Comparison of ENCODE assay signal across 12 cellular contexts in genomic region chr20:54345301-54345724, GRCh38.
DNase-seq lines count a peak whose midpoint lies in the region; ATAC-seq and TF ChIP-seq lines count a peak whose summit lies in the region.
"Had no signal": no experiment of that assay in that cellular context is flagged by ENCODE, and none has a peak within 500 bp of the region (broad histone marks: within the 10 kb centered on the region; RNA-seq: fewer than 3 reads in every experiment).

No MANE protein-coding gene starts in this region.

- H3K36me3 Mint-ChIP-seq in activated CD4-positive, alpha-beta memory T cell treated with anti-CD3 and anti-CD28 coated beads for 36 hours, result no peaks in the 10 kb centered on the region
- H3K36me3 Mint-ChIP-seq: CD4-positive, alpha-beta memory T cell; IgD-negative memory B cell; WTC11 had no signal

- H3K27me3 ChIP-seq in dorsolateral prefrontal cortex (peaks cover 0 to 5% (median 0%) of the 10 kb centered on the region in 45 donors), adrenal gland (no peaks in the 10 kb centered on the region)

- peaks cover 0 to 6% of the 10 kb centered on the region in 2 donors for H3K9me3 Mint-ChIP-seq in stimulated activated naive CD8-positive, alpha-beta T cell treated with anti-CD3 and anti-CD28 coated beads, Interleukin-15, amount 100 ng/mL, for 72 hours
- H3K9me3 Mint-ChIP-seq in activated CD4-positive, alpha-beta memory T cell treated with anti-CD3 and anti-CD28 coated beads for 36 hours, result no peaks in the 10 kb centered on the region

- DNase-seq in stimulated activated naive CD8-positive, alpha-beta T cell treated with anti-CD3 and anti-CD28 coated beads, Interleukin-15, amount 100 ng/mL, for 72 hours, result no peak
- DNase-seq in stimulated activated naive CD8-positive, alpha-beta T cell treated with anti-CD3 and anti-CD28 coated beads, Interleukin-15, Interleukin-2, amounts not matched to agents 100 U/mL and 50 U/mL, for 24 hours, result no peak
- DNase-seq in HT1080 (ENCODE audit: low read depth) (peak; percentile 80), epidermal melanocyte (ENCODE audit: insufficient read length, low spot score) (peak; percentile 34), dorsolateral prefrontal cortex (no peak), adrenal gland (no peak), SKM-1 (lab: John Stamatoyannopoulos, UW; ENCODE audit: unreplicated experiment) (no peak)
- no peak for DNase-seq in activated CD4-positive, alpha-beta memory T cell treated with anti-CD3 and anti-CD28 coated beads for 36 hours
- DNase-seq: CD4-positive, alpha-beta memory T cell had no signal

- H3K4me1 ChIP-seq in adrenal gland (replicated peaks in 1 of 2), result peaks cover 0 to 5% of the 10 kb centered on the region in 2 donors

- no peaks in the 10 kb centered on the region for H3K9me3 ChIP-seq in adrenal gland (replicated peaks in 1 of 3)

- intact Hi-C loops in dorsolateral prefrontal cortex (cut with DNase I) (no loop called here), adrenal gland (cut with DNase I) (no loop called here)
- intact Hi-C loops in activated CD4-positive, alpha-beta memory T cell treated with anti-CD3 and anti-CD28 coated beads for 36 hours (cut with micrococcal nuclease), result no loop called here

- H3K27ac ChIP-seq in dorsolateral prefrontal cortex, result no peak overlapping the region
- H3K27ac ChIP-seq in adrenal gland, result no peak overlapping the region
- H3K27ac ChIP-seq: epithelial cell of prostate had no signal

- H3K4me3 ChIP-seq in dorsolateral prefrontal cortex (no peak overlapping the region), adrenal gland (no peak overlapping the region)

- peak overlapping the region in 1 of 2 donors; percentile 23 for H3K4me3 Mint-ChIP-seq in stimulated activated naive CD8-positive, alpha-beta T cell treated with anti-CD3 and anti-CD28 coated beads, Interleukin-15, amount 100 ng/mL, for 72 hours
- no peak overlapping the region for H3K4me3 Mint-ChIP-seq in activated CD4-positive, alpha-beta memory T cell treated with anti-CD3 and anti-CD28 coated beads for 36 hours
- H3K4me3 Mint-ChIP-seq: CD4-positive, alpha-beta memory T cell; IgD-negative memory B cell; WTC11 had no signal

- peaks cover 28% of the 10 kb centered on the region for H3K27me3 Mint-ChIP-seq in stimulated activated naive CD8-positive, alpha-beta T cell treated with anti-CD3 and anti-CD28 coated beads, Interleukin-15, amount 100 ng/mL, for 72 hours
- peaks cover 8% of the 10 kb centered on the region for H3K27me3 Mint-ChIP-seq in activated CD4-positive, alpha-beta memory T cell treated with anti-CD3 and anti-CD28 coated beads for 36 hours

- CTCF ChIA-PET in activated CD4-positive, alpha-beta memory T cell treated with anti-CD3 and anti-CD28 coated beads for 36 hours (lab: Charles Lee), result no interaction called here

- H3K4me1 Mint-ChIP-seq in stimulated activated naive CD8-positive, alpha-beta T cell treated with anti-CD3 and anti-CD28 coated beads, Interleukin-15, amount 100 ng/mL, for 72 hours, result peaks cover 10% of the 10 kb centered on the region
- peaks cover 4% of the 10 kb centered on the region for H3K4me1 Mint-ChIP-seq in activated CD4-positive, alpha-beta memory T cell treated with anti-CD3 and anti-CD28 coated beads for 36 hours (ENCODE audit: low read depth)
- H3K4me1 Mint-ChIP-seq: CD4-positive, alpha-beta memory T cell; IgD-negative memory B cell had no signal

- POLR2A ChIA-PET in activated CD4-positive, alpha-beta memory T cell treated with anti-CD3 and anti-CD28 coated beads for 36 hours (lab: Charles Lee), result no interaction called here

- no peaks in the 10 kb centered on the region for H3K36me3 ChIP-seq in adrenal gland (replicated peaks in 1 of 2)

- TF ChIP-seq CTCF in dorsolateral prefrontal cortex (IDR thresholded peaks at IDR 0.05 in 54 of 56, conservative IDR thresholded peaks at IDR 0.05 in 2 of 56; ENCODE audit: low read depth in 1 of 56, partially characterized antibody in 56 of 56) (no peak), adrenal gland (IDR thresholded peaks at IDR 0.05) (no peak)

- peak overlapping the region in 1 of 2 donors; percentile 70 for H3K27ac Mint-ChIP-seq in stimulated activated naive CD8-positive, alpha-beta T cell treated with anti-CD3 and anti-CD28 coated beads, Interleukin-15, amount 100 ng/mL, for 72 hours
- no peak overlapping the region for H3K27ac Mint-ChIP-seq in activated CD4-positive, alpha-beta memory T cell treated with anti-CD3 and anti-CD28 coated beads for 36 hours
- H3K27ac Mint-ChIP-seq: CD4-positive, alpha-beta memory T cell; IgD-negative memory B cell had no signal

- ATAC-seq in stimulated activated naive CD8-positive, alpha-beta T cell treated with anti-CD3 and anti-CD28 coated beads, Interleukin-15, amount 100 ng/mL, for 72 hours, result peak; percentile 28
- no peak for ATAC-seq in stimulated activated naive CD8-positive, alpha-beta T cell treated with anti-CD3 and anti-CD28 coated beads, Interleukin-15, Interleukin-2, amounts not matched to agents 100 U/mL and 50 U/mL, for 24 hours

- no peak for TF ChIP-seq POLR2A in adrenal gland (IDR thresholded peaks at IDR 0.05)

- WGBS in adrenal gland, 4 donors, result 33 to 51% (median 44%) methylated on average over 4 of the region's 4 CpGs

Comparison
In these comparisons a context has a peak if more than half of its experiments do, and no peak if none do; other contexts are left out.
1. DNase-seq: peak in HT1080 (single experiment) and epidermal melanocyte (single experiment); none in stimulated activated naive CD8-positive, alpha-beta T cell treated with anti-CD3 and anti-CD28 coated beads, Interleukin-15, amount 100 ng/mL, for 72 hours (0 of 2), stimulated activated naive CD8-positive, alpha-beta T cell treated with anti-CD3 and anti-CD28 coated beads, Interleukin-15, Interleukin-2, amounts not matched to agents 100 U/mL and 50 U/mL, for 24 hours (single experiment), dorsolateral prefrontal cortex (0 of 10), activated CD4-positive, alpha-beta memory T cell treated with anti-CD3 and anti-CD28 coated beads for 36 hours (single experiment), adrenal gland (0 of 7) and SKM-1 (single experiment).